ENCODE assay signal across 8 cellular contexts in the genomic region with DNA sequence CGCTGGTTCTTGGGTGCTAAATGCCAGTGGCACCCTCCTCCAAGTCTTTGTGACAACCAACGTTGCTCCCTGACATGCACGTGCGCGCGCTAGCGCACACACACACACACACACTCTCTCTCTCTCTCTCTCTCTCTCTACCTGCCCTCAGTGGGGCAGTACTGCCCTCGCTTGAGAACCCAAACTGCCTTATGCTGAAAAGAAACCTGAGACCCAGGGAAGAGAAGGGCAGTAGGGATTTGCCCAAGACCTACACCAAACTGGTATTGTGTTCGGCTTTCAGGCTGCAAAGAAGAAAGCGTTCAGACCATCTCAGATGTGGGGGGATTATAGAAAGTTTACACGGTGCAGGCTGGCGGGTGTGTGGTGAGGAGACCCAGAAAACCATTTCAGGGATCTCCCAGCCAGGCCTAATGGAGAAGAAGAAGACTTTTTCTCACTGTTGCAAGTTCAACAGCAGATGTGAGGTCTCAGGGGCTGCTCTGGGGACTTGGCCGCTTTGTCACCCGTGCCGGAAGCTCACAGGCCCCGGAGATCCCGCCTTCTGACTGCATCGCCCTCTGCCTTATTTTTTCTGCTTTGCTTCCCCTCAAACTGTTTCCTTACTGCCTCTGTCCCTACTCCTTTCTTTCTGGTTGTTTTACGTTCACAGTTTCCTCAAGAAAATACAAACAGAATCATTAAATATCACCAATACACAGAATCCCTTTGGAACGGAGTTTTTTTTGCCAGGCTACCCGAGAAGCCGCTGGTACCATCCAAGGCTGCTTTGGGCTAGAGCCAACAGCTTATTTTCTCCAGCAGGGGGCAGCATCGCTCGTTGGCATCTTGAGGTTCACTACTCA.
DNase-seq lines count a peak whose midpoint lies in the region; ATAC-seq and TF ChIP-seq lines count a peak whose summit lies in the region.

No MANE protein-coding gene starts in this region.

- H3K27ac ChIP-seq in lung (ENCODE audit: low read depth in 1 of 2, low read length in 1 of 2): no peak overlapping the region

- no peaks in the 10 kb centered on the region for H3K36me3 ChIP-seq in lung (ENCODE audit: control insufficient read depth in 2 of 2, insufficient read depth in 2 of 2, low read length in 2 of 2)

- peak overlapping the region; percentile 22 for H3K4me3 ChIP-seq in lung

- WGBS in lung, 2 donors: 5 to 6% methylated on average over 24 of the region's 24 CpGs

- H3K4me1 ChIP-seq in lung (ENCODE audit: control insufficient read depth in 2 of 2, insufficient read depth in 2 of 2, low read length in 2 of 2): peaks cover 0 to 5% of the 10 kb centered on the region in 2 donors

- DNase-seq in AML-193 (lab: John Stamatoyannopoulos, UW) (peak; percentile 74 to 84), NCI-H2196 treated with DMSO at 0.1 percent for 48 hours (lab: John Stamatoyannopoulos, UW; ENCODE audit: unreplicated experiment) (peak; percentile 68), dedifferentiated amniotic fluid mesenchymal stem cell (ENCODE audit: extremely low spot score) (peak; percentile 37), lung (ENCODE audit: low spot score) (peak; percentile 73)
- peak; percentile 63 for DNase-seq in activated CD4-positive, alpha-beta T cell treated with anti-CD3 and anti-CD28 coated beads for 1 hour
- DNase-seq in stimulated activated CD4-positive, alpha-beta T cell treated with anti-CD3 and anti-CD28 coated beads, TNF-alpha, amount 100 ng/mL, for 4 hours (ENCODE audit: low read depth in 3 of 3): peak; percentile 55 to 60 (median 57)

- ATAC-seq in GM18909 (IDR thresholded peaks at IDR 0.05; ENCODE audit: poor library complexity, unreplicated experiment): peak; percentile 84
- ATAC-seq in HG03159 (IDR thresholded peaks at IDR 0.05; ENCODE audit: unreplicated experiment): peak; percentile 75
- ATAC-seq in lung (ENCODE audit: insufficient read depth, low FRiP score): peak; percentile 82

- no peaks in the 10 kb centered on the region for H3K9me3 ChIP-seq in lung (ENCODE audit: control insufficient read depth in 2 of 2, insufficient read depth in 1 of 2, low read length in 1 of 2)

- TF ChIP-seq CTCF in lung (IDR thresholded peaks at IDR 0.05; ENCODE audit: control extremely low read depth, extremely low read depth): peak; percentile 51

- no peaks in the 10 kb centered on the region for H3K27me3 ChIP-seq in lung (ENCODE audit: control insufficient read depth, insufficient read depth)
